Comparison of ENCODE assay signal across 8 cellular contexts in genomic region chr10:92591550-92592140, GRCh38. TPM values are rescaled to one million over a fixed set of nuclear protein-coding genes. Genes with fewer than 3 reads are reported as not detected.
DNase-seq lines count a peak whose midpoint lies in the region; ATAC-seq lines count a peak whose summit lies in the region.

No MANE protein-coding gene starts in this region.

- peak; percentile 71 for ATAC-seq in GM19023 (IDR thresholded peaks at IDR 0.05; ENCODE audit: unreplicated experiment)
- ATAC-seq in HG03175 (IDR thresholded peaks at IDR 0.05; ENCODE audit: unreplicated experiment): peak; percentile 78

- DNase-seq in AG08395 (ENCODE audit: low spot score) (peak; percentile 90), NCI-H345 treated with DMSO at 0.1 percent for 48 hours (lab: John Stamatoyannopoulos, UW; ENCODE audit: unreplicated experiment) (peak; percentile 70), cerebellum (ENCODE audit: low spot score) (peak; percentile 77)
- peak; percentile 81 for DNase-seq in activated CD4-positive, alpha-beta T cell treated with anti-CD3 and anti-CD28 coated beads for 1 hour
- DNase-seq in stimulated activated CD4-positive, alpha-beta T cell treated with anti-CD3 and anti-CD28 coated beads, Interleukin-1b, Interleukin-23, amount 100 ng/mL, for 1 hour (ENCODE audit: low read depth in 2 of 2): peak; percentile 65 to 70

- H3K27ac ChIP-seq in layer of hippocampus (ENCODE audit: low read depth, low read length): peak overlapping the region; percentile 90

- H3K27me3 ChIP-seq in layer of hippocampus (ENCODE audit: control insufficient read depth, insufficient read depth, low read length): no peaks in the 10 kb centered on the region

RNA-seq across cellular contexts. Expression of gene KIF11, which starts 1.3 kb away (rescaled TPM):
- 16.2 TPM for total RNA-seq in cerebellum

RNA-seq across cellular contexts. Expression of gene IDE, which starts 17.8 kb away (rescaled TPM):
- 17.8 TPM for total RNA-seq in cerebellum

Comparison
In these comparisons a context has a peak if more than half of its experiments do, and no peak if none do; other contexts are left out.
1. Peak in every context shown above with its lines: DNase-seq, ATAC-seq and H3K27ac ChIP-seq.